ENCODE assay signal across 14 cellular contexts in the genomic region with DNA sequence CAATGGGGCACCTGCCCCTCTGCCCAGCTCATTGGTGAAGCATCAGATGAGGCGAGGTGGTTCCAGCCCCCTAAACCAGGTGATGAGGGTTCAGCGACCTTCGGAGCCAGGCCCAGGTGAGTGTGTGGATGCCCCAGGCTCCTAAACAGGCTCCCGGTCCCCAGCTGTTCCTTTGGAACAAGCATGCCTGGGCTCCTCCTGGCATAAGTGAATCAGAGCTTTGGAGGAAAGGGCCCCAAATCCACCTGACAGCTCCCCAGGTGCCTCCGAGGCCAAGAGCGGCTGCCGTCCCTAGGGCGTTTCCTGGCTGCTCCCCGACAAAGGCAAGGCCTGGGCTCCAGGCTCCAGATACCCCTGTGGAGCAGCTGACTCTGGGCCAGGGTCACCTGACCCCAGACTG.
DNase-seq lines count a peak whose midpoint lies in the region; FAIRE-seq and TF ChIP-seq lines count a peak whose summit lies in the region.
"Had no signal": no experiment of that assay in that cellular context is flagged by ENCODE, and none has a peak within 500 bp of the region (broad histone marks: within the 10 kb centered on the region; RNA-seq: fewer than 3 reads in every experiment).

No MANE protein-coding gene starts in this region.

- no peak overlapping the region for H3K14ac ChIP-seq in H1 (ENCODE audit: insufficient read length)
- peak overlapping the region; percentile 56 for H3K14ac ChIP-seq in neuronal stem cell (ENCODE audit: low read length)

- TF ChIP-seq RAD21 in H1 (IDR thresholded peaks at IDR 0.05 in 1 of 2, conservative IDR thresholded peaks at IDR 0.05 in 1 of 2; ENCODE audit: low read depth in 2 of 2, low read length in 2 of 2) (no peak), SK-N-SH (IDR thresholded peaks at IDR 0.05; ENCODE audit: low read length) (no peak)

- H3K9me2 ChIP-seq in SK-N-SH: no peaks in the 10 kb centered on the region

- POLR2A ChIA-PET in H1 (lab: Charles Lee; ENCODE audit: partially characterized antibody) (interaction anchor here (0.8 to 1.7 kb wide), 3 partner anchors 15 to 47 kb away, joined by 3 read pairs; no protein-coding TSS in a partner anchor), SK-N-SH (lab: Yijun Ruan, JAX) (no interaction called here)

- peaks cover 10% of the 10 kb centered on the region for H3F3A ChIP-seq in SK-N-SH (replicated peaks; ENCODE audit: insufficient read depth)

- H4K5ac ChIP-seq in H1 (ENCODE audit: insufficient read length, low read depth, low read length): no peak overlapping the region

- DNase-seq in DMS 273 (lab: John Stamatoyannopoulos, UW; ENCODE audit: unreplicated experiment) (peak; percentile 31), DMS 273 treated with DMSO at 0.1 percent for 48 hours (lab: John Stamatoyannopoulos, UW) (no peak), NCI-H2171 treated with DMSO at 0.1 percent for 48 hours (lab: John Stamatoyannopoulos, UW) (peak; percentile 64), H1 (ENCODE audit: low read depth in 1 of 2, low spot score in 2 of 2) (no peak), neuronal stem cell (ENCODE audit: low spot score) (no peak), NCI-H2196 treated with DMSO at 0.1 percent for 48 hours (lab: John Stamatoyannopoulos, UW; ENCODE audit: unreplicated experiment) (no peak), SK-N-SH (no peak), cerebellar nuclear complex (lab: John Stamatoyannopoulos, UW) (no peak)
- DNase-seq: Calu3; CD4-positive, CD25-positive, alpha-beta regulatory T cell; DND-41; GF-D8 had no signal

- H2AK5ac ChIP-seq in H1 (ENCODE audit: low read depth, low read length) (no peak overlapping the region), neuronal stem cell (ENCODE audit: low read depth, low read length) (peak overlapping the region; percentile 40)

- H3K56ac ChIP-seq in H1 (replicated peaks; ENCODE audit: insufficient read length, low read depth, low read length): no peak overlapping the region

- H2BK15ac ChIP-seq in H1 (ENCODE audit: low read length) (no peak overlapping the region), neuronal stem cell (ENCODE audit: low read length) (peak overlapping the region; percentile 81)

- H2AFZ ChIP-seq in H1 (ENCODE audit: low read length): no peak overlapping the region
- H2AFZ ChIP-seq in neuronal stem cell (ENCODE audit: low read length): no peak overlapping the region
- no peak overlapping the region for H2AFZ ChIP-seq in SK-N-SH (ENCODE audit: low read depth)

- H3K79me2 ChIP-seq in H1 (ENCODE audit: control insufficient read depth in 1 of 2, insufficient read depth in 2 of 2, low read length in 2 of 2) (no peaks in the 10 kb centered on the region), SK-N-SH (ENCODE audit: insufficient read depth) (no peaks in the 10 kb centered on the region)

- no peak overlapping the region for H3K4me3 ChIP-seq in H1 (ENCODE audit: extremely low read depth in 1 of 4, insufficient read depth in 2 of 4, low read depth in 3 of 4, low read length in 4 of 4)
- H3K4me3 ChIP-seq in neuronal stem cell (ENCODE audit: low read length in 2 of 2): no peak overlapping the region
- H3K4me3 ChIP-seq in SK-N-SH (ENCODE audit: low read depth in 2 of 2, low read length in 1 of 2): no peak overlapping the region

- H3K27me3 ChIP-seq in H1 (replicated peaks in 1 of 4; ENCODE audit: control insufficient read depth in 3 of 4, extremely low read depth in 1 of 4, insufficient read depth in 3 of 4, low read length in 3 of 4): no peaks in the 10 kb centered on the region; a peak in 1 of 7 replicates
- H3K27me3 ChIP-seq in neuronal stem cell (ENCODE audit: control insufficient read depth in 3 of 3, insufficient read depth in 3 of 3, low read depth in 1 of 3, low read length in 3 of 3): peaks cover 0 to 41% (median 0%) of the 10 kb centered on the region in 3 experiments
- peaks cover 38% of the 10 kb centered on the region; the same call in 1 of the 2 replicates for H3K27me3 ChIP-seq in SK-N-SH (ENCODE audit: insufficient read depth)

- H2BK120ac ChIP-seq in H1 (replicated peaks; ENCODE audit: low read depth, low read length): no peak overlapping the region
- H2BK120ac ChIP-seq in neuronal stem cell (ENCODE audit: low read depth, low read length): no peak overlapping the region

- FAIRE-seq in H1 (lab: Jason Lieb, UNC): no peak
- FAIRE-seq: GM19239 had no signal

- H3K4me1 ChIP-seq in H1 (replicated peaks in 1 of 4; ENCODE audit: control insufficient read depth in 3 of 4, insufficient read depth in 4 of 4, low read length in 3 of 4): peaks cover 0 to 6% (median 0%) of the 10 kb centered on the region in 4 experiments; a peak in 3 of 7 replicates
- H3K4me1 ChIP-seq in neuronal stem cell (ENCODE audit: control insufficient read depth in 2 of 2, insufficient read depth in 1 of 2, low read depth in 1 of 2, low read length in 2 of 2): peaks cover 11 to 17% of the 10 kb centered on the region in 2 donors
- H3K4me1 ChIP-seq in SK-N-SH (ENCODE audit: control insufficient read depth in 1 of 2, insufficient read depth in 2 of 2, low read depth in 1 of 2, low read length in 1 of 2): peaks cover 25 to 57% of the 10 kb centered on the region in 2 experiments

- H2BK5ac ChIP-seq in H1 (ENCODE audit: low read depth, low read length): no peak overlapping the region
- H2BK5ac ChIP-seq in neuronal stem cell (ENCODE audit: low read length): no peak overlapping the region

- H4K20me1 ChIP-seq in H1 (replicated peaks in 1 of 2; ENCODE audit: control insufficient read depth in 1 of 2, insufficient read depth in 2 of 2, low read length in 2 of 2) (peaks cover 0 to 2% of the 10 kb centered on the region in 2 experiments), SK-N-SH (ENCODE audit: insufficient read depth) (no peaks in the 10 kb centered on the region)

- H2BK12ac ChIP-seq in H1 (ENCODE audit: low read depth, low read length) (no peak overlapping the region), neuronal stem cell (ENCODE audit: low read length) (no peak overlapping the region)

- H3K4ac ChIP-seq in H1 (replicated peaks; ENCODE audit: insufficient read length, low read depth, low read length) (no peak overlapping the region), neuronal stem cell (ENCODE audit: low read length) (peak overlapping the region; percentile 11)

- no peak overlapping the region for H3K9ac ChIP-seq in H1 (replicated peaks in 1 of 4; ENCODE audit: extremely low read depth in 1 of 4, low read depth in 3 of 4, low read length in 3 of 4)
- H3K9ac ChIP-seq in neuronal stem cell (ENCODE audit: low read depth, low read length, poor library complexity): no peak overlapping the region
- H3K9ac ChIP-seq in SK-N-SH: no peak overlapping the region

- H3K79me1 ChIP-seq in H1 (ENCODE audit: low read depth, low read length) (no peaks in the 10 kb centered on the region), neuronal stem cell (ENCODE audit: low read depth, low read length) (no peaks in the 10 kb centered on the region)

- H4K91ac ChIP-seq in H1 (replicated peaks; ENCODE audit: insufficient read length, low read length) (no peak overlapping the region), neuronal stem cell (ENCODE audit: low read depth, low read length, poor library complexity) (no peak overlapping the region)

- no peak for TF ChIP-seq POLR2A in H1 (IDR thresholded peaks at IDR 0.05; ENCODE audit: control extremely low read depth in 1 of 2, low read depth in 2 of 2, low read length in 2 of 2)

- H3K23me2 ChIP-seq in H1 (ENCODE audit: low read depth, low read length): no peaks in the 10 kb centered on the region

- TF ChIP-seq EP300 in H1 (IDR thresholded peaks at IDR 0.05; ENCODE audit: borderline replicate concordance in 1 of 2, low read depth in 2 of 2, low read length in 2 of 2): no peak
- no peak for TF ChIP-seq EP300 in SK-N-SH (IDR thresholded peaks at IDR 0.05; ENCODE audit: borderline replicate concordance in 1 of 2, low read depth in 1 of 2, low read length in 1 of 2)

- TF ChIP-seq CTCF in H1 (IDR thresholded peaks at IDR 0.05; ENCODE audit: control extremely low read depth in 1 of 3, insufficient read depth in 1 of 3, low read depth in 1 of 3, low read length in 3 of 3) (no peak), SK-N-SH (IDR thresholded peaks at IDR 0.05) (no peak)

- H3K27ac ChIP-seq in H1 (ENCODE audit: low read depth, low read length): no peak overlapping the region
- H3K27ac ChIP-seq in neuronal stem cell (replicated peaks; ENCODE audit: low read length): no peak overlapping the region
- H3K27ac ChIP-seq in SK-N-SH (ENCODE audit: low read depth in 2 of 2, low read length in 1 of 2): no peak overlapping the region
- H3K27ac ChIP-seq: 22Rv1 had no signal

- H4K8ac ChIP-seq in H1 (ENCODE audit: extremely low read depth, insufficient read depth, low read length): peak overlapping the region; percentile 57; the same call in 1 of the 2 replicates
- H4K8ac ChIP-seq in neuronal stem cell (ENCODE audit: low read depth, low read length): no peak overlapping the region

- no peak overlapping the region for H3K4me2 ChIP-seq in H1 (ENCODE audit: insufficient read depth in 1 of 2, low read depth in 2 of 2, low read length in 2 of 2)
- H3K4me2 ChIP-seq in neuronal stem cell (ENCODE audit: insufficient read depth, low read length, poor library complexity, severe bottlenecking): no peak overlapping the region
- H3K4me2 ChIP-seq in SK-N-SH: no peak overlapping the region

- H3K23ac ChIP-seq in H1 (ENCODE audit: insufficient read length) (no peak overlapping the region), neuronal stem cell (ENCODE audit: low read depth, low read length, poor library complexity) (no peak overlapping the region)

- CTCF ChIA-PET in H1 (lab: Charles Lee; ENCODE audit: partially characterized antibody): interaction anchor here (1.3 to 2.0 kb wide), 2 partner anchors 21 to 272 kb away, joined by 3 to 5 read pairs; no protein-coding TSS in a partner anchor
- CTCF ChIA-PET in SK-N-SH (lab: Yijun Ruan, JAX): interaction anchor here (0.9 to 2.9 kb wide), 2 partner anchors 17 to 21 kb away, joined by 3 to 17 read pairs; no protein-coding TSS in a partner anchor

- H2BK20ac ChIP-seq in H1 (ENCODE audit: low read length): no peak overlapping the region

- H3K36me3 ChIP-seq in H1 (ENCODE audit: control insufficient read depth in 2 of 4, insufficient read depth in 4 of 4, low read length in 3 of 4): no peaks in the 10 kb centered on the region
- H3K36me3 ChIP-seq in neuronal stem cell (replicated peaks in 1 of 2; ENCODE audit: control insufficient read depth in 2 of 2, insufficient read depth in 2 of 2, low read length in 2 of 2): no peaks in the 10 kb centered on the region
- no peaks in the 10 kb centered on the region for H3K36me3 ChIP-seq in SK-N-SH (replicated peaks in 1 of 2; ENCODE audit: control insufficient read depth in 1 of 2, insufficient read depth in 2 of 2, low read length in 1 of 2)

- 93% methylated on average over 9 of the region's 9 CpGs; no CpG with 5 or more reads in 1 of the 2 experiments for WGBS in H1 (ENCODE audit: extremely low coverage in 1 of 2, insufficient coverage in 1 of 2, insufficient read length in 1 of 2, insufficient replicate concordance in 2 of 2, low coverage in 1 of 2, low lambda C conversion rate in 2 of 2, missing lambda C conversion rate in 1 of 2), 2 experiments
- WGBS in neuronal stem cell (ENCODE audit: extremely low coverage in 2 of 2, insufficient read length in 2 of 2, insufficient replicate concordance in 1 of 2), 2 donors: no CpG with 5 or more reads among the region's 9 CpGs
- WGBS in SK-N-SH (ENCODE audit: low lambda C conversion rate): 95% methylated on average over 8 of the region's 9 CpGs

- H3K9me3 ChIP-seq in H1 (ENCODE audit: insufficient read depth in 2 of 2, low read depth in 1 of 2, low read length in 1 of 2): no peaks in the 10 kb centered on the region
- H3K9me3 ChIP-seq in neuronal stem cell (replicated peaks in 1 of 2; ENCODE audit: control insufficient read depth in 2 of 2, insufficient read depth in 1 of 2, low read depth in 1 of 2, low read length in 2 of 2): no peaks in the 10 kb centered on the region
- H3K9me3 ChIP-seq in SK-N-SH: no peaks in the 10 kb centered on the region

- no peak overlapping the region for H3K18ac ChIP-seq in H1 (ENCODE audit: extremely low read depth, low read length)
- H3K18ac ChIP-seq in neuronal stem cell (ENCODE audit: low read length): peak overlapping the region; percentile 84

Comparison
In these comparisons a context has a peak if more than half of its experiments do, and no peak if none do; other contexts are left out.
1. DNase-seq: peak in DMS 273 (single experiment) and NCI-H2171 treated with DMSO at 0.1 percent for 48 hours (single experiment); none in DMS 273 treated with DMSO at 0.1 percent for 48 hours (single experiment), H1 (0 of 2), neuronal stem cell (single experiment), NCI-H2196 treated with DMSO at 0.1 percent for 48 hours (single experiment), SK-N-SH (single experiment) and cerebellar nuclear complex (0 of 2).